8 cellular contexts compared by ENCODE assay signal in genomic region chr16:4298761-4299522, GRCh38. TPM values are rescaled to one million over a fixed set of nuclear protein-coding genes. Genes with fewer than 3 reads are reported as not detected.
DNase-seq lines count a peak whose midpoint lies in the region; ATAC-seq and TF ChIP-seq lines count a peak whose summit lies in the region.

No MANE protein-coding gene starts in this region.

- intact Hi-C loops in left ventricle myocardium inferior (cut with micrococcal nuclease) = no loop called here

- H3K27me3 ChIP-seq in H7 (ENCODE audit: control insufficient read depth, insufficient read depth, low read length) (no peaks in the 10 kb centered on the region), left ventricle myocardium inferior (ENCODE audit: low read depth) (no peaks in the 10 kb centered on the region)

- H3K4me1 ChIP-seq in left ventricle myocardium inferior = peaks cover 25% of the 10 kb centered on the region

- H3K36me3 ChIP-seq in H7 (replicated peaks; ENCODE audit: control insufficient read depth, insufficient read depth, low read length) (peaks cover 2% of the 10 kb centered on the region), left ventricle myocardium inferior (no peaks in the 10 kb centered on the region)

- no peak for TF ChIP-seq CTCF in WI38 (IDR thresholded peaks at IDR 0.05; ENCODE audit: low read depth, low read length)
- TF ChIP-seq CTCF in left ventricle myocardium inferior (IDR thresholded peaks at IDR 0.05; ENCODE audit: borderline replicate concordance) = no peak

- H3K27ac ChIP-seq in left ventricle myocardium inferior (replicated peaks) = peak overlapping the region; percentile 85

- no peak overlapping the region for H3K4me3 ChIP-seq in H7 (ENCODE audit: insufficient read depth, low read depth, low read length)
- peak overlapping the region; percentile 36 for H3K4me3 ChIP-seq in WI38 (ENCODE audit: low read depth, low read length)
- H3K4me3 ChIP-seq in left ventricle myocardium inferior = no peak overlapping the region
- no peak overlapping the region for H3K4me3 ChIP-seq in skeletal muscle cell (ENCODE audit: low read depth, low read length)

- no peaks in the 10 kb centered on the region for H3K9me3 ChIP-seq in left ventricle myocardium inferior (replicated peaks)

- ATAC-seq in HG02798 (IDR thresholded peaks at IDR 0.05; ENCODE audit: poor library complexity, unreplicated experiment) (no peak), GM18502 (IDR thresholded peaks at IDR 0.05; ENCODE audit: poor library complexity, unreplicated experiment) (no peak)

- peak; percentile 74 for DNase-seq in H7
- peak; percentile 80 for DNase-seq in left ventricle myocardium inferior
- DNase-seq in skeletal muscle cell (ENCODE audit: low read depth) = peak; percentile 65
- no peak for DNase-seq in activated CD4-positive, CD25-positive, alpha-beta regulatory T cell (lab: John Stamatoyannopoulos, UW)
- DNase-seq in activated gamma-delta T cell (lab: John Stamatoyannopoulos, UW) = no peak

RNA-seq across cellular contexts. Expression of gene GLIS2, which starts 16.9 kb away (rescaled TPM):
- 1.5 and 2.7 TPM in 2 replicates for total RNA-seq in H7 (2014; rRNA removed; shearing (Covaris generic))
- 17.2 TPM for total RNA-seq in left ventricle myocardium inferior

RNA-seq across cellular contexts. Expression of gene TFAP4, which starts 26.1 kb away (rescaled TPM):
- 34.7 and 45.0 TPM in 2 replicates for total RNA-seq in H7 (2014; rRNA removed; shearing (Covaris generic))
- total RNA-seq in left ventricle myocardium inferior = 2.6 TPM

RNA-seq across cellular contexts. Expression of gene PAM16, which starts 52.2 kb away (rescaled TPM):
- total RNA-seq in H7 (2014; rRNA removed; shearing (Covaris generic)) = 92.3 and 115 TPM in 2 replicates
- 67.3 TPM for total RNA-seq in left ventricle myocardium inferior

RNA-seq across cellular contexts. Expression of gene SRL, which starts 57.1 kb away (rescaled TPM):
- 0.07 TPM in 1 of 2 replicates, not detected in the other for total RNA-seq in H7 (2014; rRNA removed; shearing (Covaris generic))
- 445 TPM for total RNA-seq in left ventricle myocardium inferior

Comparison
In these comparisons a context has a peak if more than half of its experiments do, and no peak if none do; other contexts are left out.
1. DNase-seq: peak in H7 (single experiment), left ventricle myocardium inferior (single experiment) and skeletal muscle cell (single experiment); none in activated CD4-positive, CD25-positive, alpha-beta regulatory T cell (0 of 4) and activated gamma-delta T cell (single experiment).
2. RNA of gene TFAP4, which starts 26.1 kb away (total RNA-seq): 34.7 to 45.0 TPM in H7; 2.6 TPM in left ventricle myocardium inferior (single experiment); every median in the first group is over 10 times any median in the second.